In the genomic region with DNA sequence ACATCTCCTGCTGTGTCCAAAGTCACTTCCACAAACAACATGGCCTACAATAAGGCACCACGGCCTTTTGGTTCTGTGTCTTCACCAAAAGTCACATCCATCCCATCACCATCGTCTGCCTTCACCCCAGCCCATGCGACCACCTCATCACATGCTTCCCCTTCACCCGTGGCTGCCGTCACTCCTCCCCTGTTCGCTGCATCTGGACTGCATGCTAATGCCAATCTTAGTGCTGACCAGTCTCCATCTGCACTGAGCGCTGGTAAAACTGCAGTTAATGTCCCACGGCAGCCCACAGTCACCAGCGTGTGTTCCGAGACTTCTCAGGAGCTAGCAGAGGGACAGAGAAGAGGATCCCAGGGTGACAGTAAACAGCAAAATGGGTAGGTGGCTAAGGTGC, we compare ENCODE assay signal across 1 cellular context.
TF ChIP-seq lines count a peak whose summit lies in the region.

No MANE protein-coding gene starts in this region.

TF ChIP-seq in GM23338, 12 proteins besides CTCF, POLR2A, EP300 and RAD21 (continued from another document):
- TF ChIP-seq, protein P1, sequence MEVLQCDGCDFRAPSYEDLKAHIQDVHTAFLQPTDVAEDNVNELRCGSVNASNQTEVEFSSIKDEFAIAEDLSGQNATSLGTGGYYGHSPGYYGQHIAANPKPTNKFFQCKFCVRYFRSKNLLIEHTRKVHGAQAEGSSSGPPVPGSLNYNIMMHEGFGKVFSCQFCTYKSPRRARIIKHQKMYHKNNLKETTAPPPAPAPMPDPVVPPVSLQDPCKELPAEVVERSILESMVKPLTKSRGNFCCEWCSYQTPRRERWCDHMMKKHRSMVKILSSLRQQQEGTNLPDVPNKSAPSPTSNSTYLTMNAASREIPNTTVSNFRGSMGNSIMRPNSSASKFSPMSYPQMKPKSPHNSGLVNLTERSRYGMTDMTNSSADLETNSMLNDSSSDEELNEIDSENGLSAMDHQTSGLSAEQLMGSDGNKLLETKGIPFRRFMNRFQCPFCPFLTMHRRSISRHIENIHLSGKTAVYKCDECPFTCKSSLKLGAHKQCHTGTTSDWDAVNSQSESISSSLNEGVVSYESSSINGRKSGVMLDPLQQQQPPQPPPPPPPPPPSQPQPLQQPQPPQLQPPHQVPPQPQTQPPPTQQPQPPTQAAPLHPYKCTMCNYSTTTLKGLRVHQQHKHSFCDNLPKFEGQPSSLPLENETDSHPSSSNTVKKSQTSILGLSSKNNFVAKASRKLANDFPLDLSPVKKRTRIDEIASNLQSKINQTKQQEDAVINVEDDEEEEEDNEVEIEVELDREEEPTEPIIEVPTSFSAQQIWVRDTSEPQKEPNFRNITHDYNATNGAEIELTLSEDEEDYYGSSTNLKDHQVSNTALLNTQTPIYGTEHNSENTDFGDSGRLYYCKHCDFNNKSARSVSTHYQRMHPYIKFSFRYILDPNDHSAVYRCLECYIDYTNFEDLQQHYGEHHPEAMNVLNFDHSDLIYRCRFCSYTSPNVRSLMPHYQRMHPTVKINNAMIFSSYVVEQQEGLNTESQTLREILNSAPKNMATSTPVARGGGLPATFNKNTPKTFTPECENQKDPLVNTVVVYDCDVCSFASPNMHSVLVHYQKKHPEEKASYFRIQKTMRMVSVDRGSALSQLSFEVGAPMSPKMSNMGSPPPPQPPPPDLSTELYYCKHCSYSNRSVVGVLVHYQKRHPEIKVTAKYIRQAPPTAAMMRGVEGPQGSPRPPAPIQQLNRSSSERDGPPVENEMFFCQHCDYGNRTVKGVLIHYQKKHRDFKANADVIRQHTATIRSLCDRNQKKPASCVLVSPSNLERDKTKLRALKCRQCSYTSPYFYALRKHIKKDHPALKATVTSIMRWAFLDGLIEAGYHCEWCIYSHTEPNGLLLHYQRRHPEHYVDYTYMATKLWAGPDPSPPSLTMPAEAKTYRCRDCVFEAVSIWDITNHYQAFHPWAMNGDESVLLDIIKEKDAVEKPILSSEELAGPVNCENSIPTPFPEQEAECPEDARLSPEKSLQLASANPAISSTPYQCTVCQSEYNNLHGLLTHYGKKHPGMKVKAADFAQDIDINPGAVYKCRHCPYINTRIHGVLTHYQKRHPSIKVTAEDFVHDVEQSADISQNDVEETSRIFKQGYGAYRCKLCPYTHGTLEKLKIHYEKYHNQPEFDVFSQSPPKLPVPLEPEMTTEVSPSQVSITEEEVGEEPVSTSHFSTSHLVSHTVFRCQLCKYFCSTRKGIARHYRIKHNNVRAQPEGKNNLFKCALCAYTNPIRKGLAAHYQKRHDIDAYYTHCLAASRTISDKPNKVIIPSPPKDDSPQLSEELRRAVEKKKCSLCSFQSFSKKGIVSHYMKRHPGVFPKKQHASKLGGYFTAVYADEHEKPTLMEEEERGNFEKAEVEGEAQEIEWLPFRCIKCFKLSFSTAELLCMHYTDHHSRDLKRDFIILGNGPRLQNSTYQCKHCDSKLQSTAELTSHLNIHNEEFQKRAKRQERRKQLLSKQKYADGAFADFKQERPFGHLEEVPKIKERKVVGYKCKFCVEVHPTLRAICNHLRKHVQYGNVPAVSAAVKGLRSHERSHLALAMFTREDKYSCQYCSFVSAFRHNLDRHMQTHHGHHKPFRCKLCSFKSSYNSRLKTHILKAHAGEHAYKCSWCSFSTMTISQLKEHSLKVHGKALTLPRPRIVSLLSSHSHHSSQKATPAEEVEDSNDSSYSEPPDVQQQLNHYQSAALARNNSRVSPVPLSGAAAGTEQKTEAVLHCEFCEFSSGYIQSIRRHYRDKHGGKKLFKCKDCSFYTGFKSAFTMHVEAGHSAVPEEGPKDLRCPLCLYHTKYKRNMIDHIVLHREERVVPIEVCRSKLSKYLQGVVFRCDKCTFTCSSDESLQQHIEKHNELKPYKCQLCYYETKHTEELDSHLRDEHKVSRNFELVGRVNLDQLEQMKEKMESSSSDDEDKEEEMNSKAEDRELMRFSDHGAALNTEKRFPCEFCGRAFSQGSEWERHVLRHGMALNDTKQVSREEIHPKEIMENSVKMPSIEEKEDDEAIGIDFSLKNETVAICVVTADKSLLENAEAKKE (CRISPR knock-in tag; IDR thresholded peaks at IDR 0.05) = no peak
- TF ChIP-seq CREB1 (CRISPR knock-in tag; IDR thresholded peaks at IDR 0.05; ENCODE audit: low read depth) (no peak), POLR2AphosphoS5 (IDR thresholded peaks at IDR 0.05; ENCODE audit: low read depth) (no peak), ZNF331 (CRISPR knock-in tag; IDR thresholded peaks at IDR 0.05; ENCODE audit: low read depth) (no peak), EZH2phosphoT487 (IDR thresholded peaks at IDR 0.05; ENCODE audit: unreplicated experiment) (no peak), ETS1 (IDR thresholded peaks at IDR 0.05) (no peak), REST (IDR thresholded peaks at IDR 0.05; ENCODE audit: unreplicated experiment) (no peak), NANOG (IDR thresholded peaks at IDR 0.05; ENCODE audit: borderline replicate concordance) (no peak)
TF ChIP-seq in GM23338: peak in this region for 0.
